Comparison of ENCODE assay signal across 19 cellular contexts in the genomic region with DNA sequence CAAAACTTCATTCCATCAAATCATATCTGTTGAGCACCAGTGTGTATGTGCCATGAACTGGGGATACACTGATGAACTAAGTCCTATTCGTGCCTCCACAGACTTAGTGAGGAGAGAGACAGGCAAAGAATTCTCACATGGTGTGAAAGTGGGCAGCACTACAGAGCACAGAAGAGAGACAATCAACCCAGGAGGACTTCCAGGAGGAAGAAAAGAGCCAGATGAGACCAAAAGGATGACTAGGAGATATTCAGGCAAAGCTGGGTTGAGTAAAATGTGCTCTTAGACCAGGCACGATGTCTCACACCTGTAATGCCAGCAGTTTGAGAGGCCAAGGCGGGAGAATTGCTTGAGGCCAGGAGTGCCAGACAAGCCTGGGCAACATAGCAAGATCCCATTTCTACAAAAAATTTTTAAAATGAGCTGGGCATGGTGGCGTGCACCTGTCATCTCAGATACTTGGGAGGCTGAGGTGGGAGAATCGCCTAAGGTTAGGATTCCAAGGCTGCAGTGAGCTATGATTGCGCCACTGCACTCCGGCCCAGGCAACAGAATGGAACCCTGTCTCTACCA.
"Had no signal": no experiment of that assay in that cellular context is flagged by ENCODE, and none has a peak within 500 bp of the region (broad histone marks: within the 10 kb centered on the region; RNA-seq: fewer than 3 reads in every experiment).

No MANE protein-coding gene starts in this region.

- H3K9me3 ChIP-seq: body of pancreas, lower lobe of right lung, suprapubic skin, upper lobe of left lung had no signal

- H3K27me3 ChIP-seq: body of pancreas, cardiac muscle cell, suprapubic skin, upper lobe of left lung had no signal

- H3K27ac ChIP-seq: body of pancreas, cardiac muscle cell, lower lobe of right lung had no signal

- ATAC-seq: body of pancreas, left lobe of liver, WTC11 had no signal

- H3K36me3 ChIP-seq: cardiac muscle cell, lower lobe of right lung, suprapubic skin, upper lobe of left lung had no signal

- H3K4me3 ChIP-seq: body of pancreas, cardiac muscle cell, lower lobe of right lung, suprapubic skin, upper lobe of left lung had no signal

- DNase-seq: activated CD4-positive, alpha-beta T cell treated with anti-CD3 and anti-CD28 coated beads, Interleukin-2, amount 50 U/mL, for 48 hours; activated CD8-positive, alpha-beta memory T cell treated with anti-CD3 and anti-CD28 coated beads, Interleukin-2, amount 50 U/mL, for 48 hours; activated naive CD4-positive, alpha-beta T cell treated with anti-CD3 and anti-CD28 coated beads for 36 hours; activated naive CD8-positive, alpha-beta T cell treated with anti-CD3 and anti-CD28 coated beads, Interleukin-2, amount 10 ng/mL, durations not matched to agents 7 days and 5 days; activated T-cell treated with anti-CD3 and anti-CD28 coated beads, Interleukin-2, amount 50 U/mL, for 48 hours; amygdala; body of pancreas; effector CD4-positive, alpha-beta T cell; foreskin fibroblast; lower lobe of right lung; naive B cell; nucleus accumbens; stimulated activated CD4-positive, alpha-beta T cell treated with anti-CD3 and anti-CD28 coated beads, Interleukin-4, amount 100 ng/mL, for 24 hours; T-helper 9 cell; upper lobe of left lung had no signal

- H3K4me1 ChIP-seq: lower lobe of right lung had no signal
